Comparison of ENCODE assay signal across 11 cellular contexts in genomic region chr21:43880111-43880985, GRCh38. TPM values are rescaled to one million over a fixed set of nuclear protein-coding genes. Genes with fewer than 3 reads are reported as not detected.
A peak's percentile ranks its signal among the peaks of the same experiment; 100 is the strongest.
DNase-seq lines count a peak whose midpoint lies in the region; ATAC-seq, FAIRE-seq and TF ChIP-seq lines count a peak whose summit lies in the region.
"Had no signal": no experiment of that assay in that cellular context is flagged by ENCODE, and none has a peak within 500 bp of the region (broad histone marks: within the 10 kb centered on the region; RNA-seq: fewer than 3 reads in every experiment).

No MANE protein-coding gene starts in this region.

- H3K27ac ChIP-seq in keratinocyte (ENCODE audit: control insufficient read depth, insufficient read depth, low read length), result no peak overlapping the region

- peaks cover 4 to 5% of the 10 kb centered on the region in 2 experiments for H3K36me3 ChIP-seq in keratinocyte (ENCODE audit: control insufficient read depth in 2 of 2, extremely low read depth in 1 of 2, insufficient read depth in 2 of 2, low read length in 2 of 2)

- FAIRE-seq in keratinocyte (lab: Jason Lieb, UNC), result peak; percentile 63
- no peak for FAIRE-seq in urothelium cell line (lab: Jason Lieb, UNC)

- no peak overlapping the region for H2AFZ ChIP-seq in keratinocyte (ENCODE audit: control insufficient read depth, low read length)

- ATAC-seq in stimulated activated naive CD8-positive, alpha-beta T cell treated with anti-CD3 and anti-CD28 coated beads, Interleukin-15, Interleukin-2, amounts not matched to agents 100 U/mL and 50 U/mL, for 24 hours, result no peak
- no peak for ATAC-seq in HG03025 (IDR thresholded peaks at IDR 0.05; ENCODE audit: low FRiP score, unreplicated experiment)
- ATAC-seq: stimulated activated naive B cell treated with anti-CD40 and anti-IgM and Interleukin-4, amounts not matched to agents 10 μg/mL and 1 μg/mL and 100 μg/mL, for 72 hours had no signal

- dilution Hi-C loops in keratinocyte (cut with MboI; ENCODE audit: extremely low pct_ligation_motif_present, low sequenced_read_pairs), result no loop called here

- peak overlapping the region; percentile 53 for H3K27ac Mint-ChIP-seq in stimulated activated naive CD8-positive, alpha-beta T cell treated with anti-CD3 and anti-CD28 coated beads, Interleukin-15, Interleukin-2, amounts not matched to agents 100 ng/mL and 50 ng/mL, for 24 hours
- H3K27ac Mint-ChIP-seq: stimulated activated naive B cell treated with anti-CD40 and anti-IgM and Interleukin-4, amounts not matched to agents 10 μg/mL and 1 μg/mL and 100 μg/mL, for 72 hours had no signal

- no peak overlapping the region for H3K4me3 ChIP-seq in keratinocyte (ENCODE audit: control insufficient read depth in 2 of 3, extremely low read depth in 1 of 3, insufficient read depth in 2 of 3, low read depth in 1 of 3, low read length in 3 of 3)

- no peak overlapping the region for H3K9ac ChIP-seq in keratinocyte (ENCODE audit: control insufficient read depth, extremely low read depth, insufficient read depth, low read length)

- TF ChIP-seq CTCF in keratinocyte (optimal IDR thresholded peaks at IDR 0.05 in 1 of 3, IDR thresholded peaks at IDR 0.05 in 1 of 3, conservative IDR thresholded peaks at IDR 0.05 in 1 of 3; ENCODE audit: extremely low read depth in 1 of 3, insufficient read depth in 2 of 3, low read length in 3 of 3), result no peak

- no peaks in the 10 kb centered on the region for H3K27me3 ChIP-seq in keratinocyte (ENCODE audit: control insufficient read depth, extremely low read depth, insufficient read depth, low read length)

- H3K4me2 ChIP-seq in keratinocyte (ENCODE audit: control insufficient read depth, extremely low read depth, insufficient read depth, low read depth, low read length), result peak overlapping the region; percentile 37

- H3K79me2 ChIP-seq in keratinocyte (ENCODE audit: control insufficient read depth, insufficient read depth, low read length), result peaks cover 35% of the 10 kb centered on the region

- no peaks in the 10 kb centered on the region for H3K9me3 ChIP-seq in keratinocyte (ENCODE audit: control insufficient read depth, low read depth, low read length)

- peaks cover 38% of the 10 kb centered on the region for H3K36me3 Mint-ChIP-seq in stimulated activated naive CD8-positive, alpha-beta T cell treated with anti-CD3 and anti-CD28 coated beads, Interleukin-15, Interleukin-2, amounts not matched to agents 100 ng/mL and 50 ng/mL, for 24 hours (ENCODE audit: low read depth)

- H3K4me1 ChIP-seq in keratinocyte (ENCODE audit: control insufficient read depth, extremely low read depth, insufficient read depth, low read length), result peaks cover 17% of the 10 kb centered on the region

- peaks cover 6% of the 10 kb centered on the region for H3K9me1 ChIP-seq in keratinocyte (ENCODE audit: control insufficient read depth, extremely low read depth, insufficient read depth, low read length)

- no peak overlapping the region for H3K4me3 Mint-ChIP-seq in stimulated activated naive CD8-positive, alpha-beta T cell treated with anti-CD3 and anti-CD28 coated beads, Interleukin-15, Interleukin-2, amounts not matched to agents 100 ng/mL and 50 ng/mL, for 24 hours
- H3K4me3 Mint-ChIP-seq: stimulated activated naive B cell treated with anti-CD40 and anti-IgM and Interleukin-4, amounts not matched to agents 10 μg/mL and 1 μg/mL and 100 μg/mL, for 72 hours had no signal

- DNase-seq in stimulated activated naive CD8-positive, alpha-beta T cell treated with anti-CD3 and anti-CD28 coated beads, Interleukin-15, Interleukin-2, amounts not matched to agents 100 U/mL and 50 U/mL, for 24 hours, result no peak
- DNase-seq in astrocyte of the hippocampus (ENCODE audit: low read depth, low spot score), result peak; percentile 58
- no peak for DNase-seq in keratinocyte (ENCODE audit: low read depth, low spot score)
- DNase-seq in urothelium cell line (ENCODE audit: low spot score), result peak; percentile 26
- no peak for DNase-seq in D341Med (ENCODE audit: low spot score)
- DNase-seq in SW 1271 (lab: John Stamatoyannopoulos, UW), result no peak
- DNase-seq: activated CD4-positive, alpha-beta T cell treated with anti-CD3 and anti-CD28 coated beads for 1 hour; DMS 273 treated with DMSO at 0.1 percent for 48 hours; stimulated activated naive B cell treated with anti-CD40 and anti-IgM and Interleukin-4, amounts not matched to agents 10 μg/mL and 1 μg/mL and 100 μg/mL, for 72 hours had no signal

- H3K4me1 Mint-ChIP-seq in stimulated activated naive CD8-positive, alpha-beta T cell treated with anti-CD3 and anti-CD28 coated beads, Interleukin-15, Interleukin-2, amounts not matched to agents 100 ng/mL and 50 ng/mL, for 24 hours (ENCODE audit: low read depth), result peaks cover 62% of the 10 kb centered on the region

- no peaks in the 10 kb centered on the region for H3K27me3 Mint-ChIP-seq in stimulated activated naive CD8-positive, alpha-beta T cell treated with anti-CD3 and anti-CD28 coated beads, Interleukin-15, Interleukin-2, amounts not matched to agents 100 ng/mL and 50 ng/mL, for 24 hours
- H3K27me3 Mint-ChIP-seq: stimulated activated naive B cell treated with anti-CD40 and anti-IgM and Interleukin-4, amounts not matched to agents 10 μg/mL and 1 μg/mL and 100 μg/mL, for 72 hours had no signal

- H4K20me1 ChIP-seq in keratinocyte (ENCODE audit: control insufficient read depth, extremely low read depth, insufficient read depth, low read length), result peaks cover 15% of the 10 kb centered on the region

- peaks cover 2% of the 10 kb centered on the region for H3K9me3 Mint-ChIP-seq in stimulated activated naive CD8-positive, alpha-beta T cell treated with anti-CD3 and anti-CD28 coated beads, Interleukin-15, Interleukin-2, amounts not matched to agents 100 ng/mL and 50 ng/mL, for 24 hours

RNA-seq across cellular contexts. Expression of gene AGPAT3, which starts 15.3 kb away (rescaled TPM):
- polyA plus RNA-seq in keratinocyte, result 21.6 to 23.4 TPM (median 21.7 TPM) in 3 replicates
- 28.0 TPM for polyA plus RNA-seq in keratinocyte (2011; ENCODE audit: low read depth)
- polyA plus RNA-seq in keratinocyte (2011; cell fraction: cytosol; rRNA removed), result 15.5 and 22.7 TPM in 2 replicates
- polyA plus RNA-seq in keratinocyte (2011; cell fraction: nucleus; rRNA removed), result 29.1 and 29.4 TPM in 2 replicates
- 17.2 and 38.7 TPM in 2 replicates for polyA plus RNA-seq in keratinocyte (2012; ENCODE audit: low replicate concordance)
- polyA minus RNA-seq in keratinocyte, result 37.9 to 78.6 TPM (median 39.4 TPM) in 3 replicates
- 41.2 TPM for polyA minus RNA-seq in keratinocyte (2011; cell fraction: cytosol; rRNA and poly(A)+ RNA removed)
- 25.7 and 38.9 TPM in 2 replicates for polyA minus RNA-seq in keratinocyte (2011; cell fraction: nucleus; rRNA and poly(A)+ RNA removed)

Comparison
In these comparisons a context has a peak if more than half of its experiments do, and no peak if none do; other contexts are left out.
1. DNase-seq: peak in astrocyte of the hippocampus (single experiment) and urothelium cell line (single experiment); none in stimulated activated naive CD8-positive, alpha-beta T cell treated with anti-CD3 and anti-CD28 coated beads, Interleukin-15, Interleukin-2, amounts not matched to agents 100 U/mL and 50 U/mL, for 24 hours (single experiment), keratinocyte (single experiment), D341Med (single experiment) and SW 1271 (0 of 2).